Comparison of ENCODE assay signal across 1 cellular context in the genomic region with DNA sequence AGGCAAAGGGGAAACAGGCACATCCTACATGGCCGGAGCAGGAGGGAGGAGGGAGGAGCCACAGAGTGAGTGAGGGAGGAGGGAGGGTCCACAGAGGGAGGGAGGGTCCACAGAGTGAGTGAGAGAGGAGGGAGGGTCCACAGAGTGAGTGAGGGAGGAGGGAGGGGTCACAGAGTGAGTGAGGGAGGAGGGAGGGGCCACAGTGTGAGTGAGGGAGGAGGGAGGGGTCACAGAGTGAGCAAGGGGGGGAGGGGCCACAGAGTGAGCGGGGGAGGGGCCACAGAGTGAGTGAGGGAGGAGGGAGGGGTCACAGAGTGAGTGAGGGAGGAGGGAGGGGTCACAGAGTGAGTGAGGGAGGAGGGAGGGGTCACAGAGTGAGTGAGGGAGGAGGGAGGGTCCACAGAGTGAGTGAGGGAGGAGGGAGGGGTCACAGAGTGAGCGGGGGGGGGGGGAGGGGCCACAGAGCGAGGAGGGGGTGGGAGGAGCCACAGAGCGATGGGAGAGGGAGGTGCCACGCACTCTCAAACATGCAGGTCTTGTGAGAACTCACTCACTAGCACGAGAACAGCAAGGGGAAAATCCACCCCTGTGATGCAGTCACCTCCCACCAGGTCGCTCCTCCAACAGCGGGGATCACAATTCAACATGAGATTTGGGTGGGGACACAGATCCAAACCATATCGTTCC.
TF ChIP-seq lines count a peak whose summit lies in the region.

No MANE protein-coding gene starts in this region.

TF ChIP-seq in H1, 55 proteins besides CTCF, POLR2A, EP300 and RAD21:
- peak; percentile 48; the same call in 1 of the 2 replicates for TF ChIP-seq EGR1 (IDR thresholded peaks at IDR 0.05; ENCODE audit: borderline replicate concordance, low read depth, low read length)
